In genomic region chrX:38935561-38935960, GRCh38 we compare ENCODE assay signal across 23 cellular contexts.
"Had no signal": no experiment of that assay in that cellular context is flagged by ENCODE, and none has a peak within 500 bp of the region (broad histone marks: within the 10 kb centered on the region; RNA-seq: fewer than 3 reads in every experiment).

No MANE protein-coding gene starts in this region.

- H3K4me1 ChIP-seq: foreskin keratinocyte, parathyroid adenoma, thyroid gland had no signal

- FAIRE-seq: kidney had no signal

- H2AFZ ChIP-seq: parathyroid adenoma had no signal

- H3K9me3 ChIP-seq: body of pancreas, thyroid gland had no signal

- H3K27ac ChIP-seq: body of pancreas, cardiac muscle cell, foreskin keratinocyte, parathyroid adenoma, thyroid gland, VCaP had no signal

- H3K27ac Mint-ChIP-seq: activated CD4-positive, alpha-beta memory T cell treated with anti-CD3 and anti-CD28 coated beads, Interleukin-2, amount 10 ng/mL, durations not matched to agents 7 days and 5 days; activated CD4-positive, alpha-beta T cell treated with anti-CD3 and anti-CD28 coated beads, Interleukin-2, amount 10 ng/mL, durations not matched to agents 24 days and 14 days; activated naive CD4-positive, alpha-beta T cell treated with anti-CD3 and anti-CD28 coated beads, Interleukin-2, amount 50 U/mL, for 24 hours; dendritic cell treated with granulocyte-macrophage colony-stimulating factor and Interleukin-4, amounts not matched to agents 40 ng/mL and 50 ng/mL, for 4 days; stimulated activated naive CD8-positive, alpha-beta T cell treated with anti-CD3 and anti-CD28 coated beads, Interleukin-15, Interleukin-2, amounts not matched to agents 100 ng/mL and 50 ng/mL, for 24 hours had no signal

- ATAC-seq: activated CD4-positive, CD25-positive, alpha-beta regulatory T cell treated with anti-CD3 and anti-CD28 coated beads, Interleukin-2, amount 50 U/mL, for 24 hours; body of pancreas; foreskin keratinocyte; left lobe of liver; right cardiac atrium had no signal

- H3K27me3 Mint-ChIP-seq: activated CD4-positive, alpha-beta memory T cell treated with anti-CD3 and anti-CD28 coated beads, Interleukin-2, amount 10 ng/mL, durations not matched to agents 7 days and 5 days; activated CD4-positive, alpha-beta T cell treated with anti-CD3 and anti-CD28 coated beads, Interleukin-2, amount 10 ng/mL, durations not matched to agents 24 days and 14 days; activated naive CD4-positive, alpha-beta T cell treated with anti-CD3 and anti-CD28 coated beads, Interleukin-2, amount 50 U/mL, for 24 hours; dendritic cell treated with granulocyte-macrophage colony-stimulating factor and Interleukin-4, amounts not matched to agents 40 ng/mL and 50 ng/mL, for 4 days; naive B cell; stimulated activated naive CD8-positive, alpha-beta T cell treated with anti-CD3 and anti-CD28 coated beads, Interleukin-15, Interleukin-2, amounts not matched to agents 100 ng/mL and 50 ng/mL, for 24 hours had no signal

- H3K36me3 ChIP-seq: cardiac muscle cell, thyroid gland had no signal

- H3K4me1 Mint-ChIP-seq: activated CD4-positive, alpha-beta memory T cell treated with anti-CD3 and anti-CD28 coated beads, Interleukin-2, amount 10 ng/mL, durations not matched to agents 7 days and 5 days; activated CD4-positive, alpha-beta T cell treated with anti-CD3 and anti-CD28 coated beads, Interleukin-2, amount 10 ng/mL, durations not matched to agents 24 days and 14 days; activated naive CD4-positive, alpha-beta T cell treated with anti-CD3 and anti-CD28 coated beads, Interleukin-2, amount 50 U/mL, for 24 hours; naive B cell had no signal

- DNase-seq: activated CD4-positive, alpha-beta memory T cell treated with anti-CD3 and anti-CD28 coated beads, Interleukin-2, amount 10 ng/mL, durations not matched to agents 7 days and 5 days; activated CD4-positive, alpha-beta T cell treated with anti-CD3 and anti-CD28 coated beads, Interleukin-2, amount 10 ng/mL, durations not matched to agents 24 days and 14 days; activated effector memory CD4-positive, alpha-beta T cell treated with anti-CD3 and anti-CD28 coated beads, Interleukin-2, amount 50 U/mL, for 16 hours; anterior cingulate cortex; body of pancreas; effector CD4-positive, alpha-beta T cell; foreskin keratinocyte; kidney; naive B cell; nucleus accumbens; right cardiac atrium; stimulated activated CD4-positive, alpha-beta T cell treated with anti-CD3 and anti-CD28 coated beads, Interleukin-4, amount 100 ng/mL, for 24 hours; substantia nigra; thyroid gland had no signal

- H3K27me3 ChIP-seq: body of pancreas, cardiac muscle cell, foreskin keratinocyte, thyroid gland had no signal

- H3K79me2 ChIP-seq: parathyroid adenoma had no signal

- H3K9me3 Mint-ChIP-seq: activated CD4-positive, alpha-beta memory T cell treated with anti-CD3 and anti-CD28 coated beads, Interleukin-2, amount 10 ng/mL, durations not matched to agents 7 days and 5 days; activated CD4-positive, alpha-beta T cell treated with anti-CD3 and anti-CD28 coated beads, Interleukin-2, amount 10 ng/mL, durations not matched to agents 24 days and 14 days; activated naive CD4-positive, alpha-beta T cell treated with anti-CD3 and anti-CD28 coated beads, Interleukin-2, amount 50 U/mL, for 24 hours; dendritic cell treated with granulocyte-macrophage colony-stimulating factor and Interleukin-4, amounts not matched to agents 40 ng/mL and 50 ng/mL, for 4 days; stimulated activated naive CD8-positive, alpha-beta T cell treated with anti-CD3 and anti-CD28 coated beads, Interleukin-15, Interleukin-2, amounts not matched to agents 100 ng/mL and 50 ng/mL, for 24 hours had no signal

- H3K4me3 Mint-ChIP-seq: activated CD4-positive, alpha-beta memory T cell treated with anti-CD3 and anti-CD28 coated beads, Interleukin-2, amount 10 ng/mL, durations not matched to agents 7 days and 5 days; activated CD4-positive, alpha-beta T cell treated with anti-CD3 and anti-CD28 coated beads, Interleukin-2, amount 10 ng/mL, durations not matched to agents 24 days and 14 days; activated naive CD4-positive, alpha-beta T cell treated with anti-CD3 and anti-CD28 coated beads, Interleukin-2, amount 50 U/mL, for 24 hours; dendritic cell treated with granulocyte-macrophage colony-stimulating factor and Interleukin-4, amounts not matched to agents 40 ng/mL and 50 ng/mL, for 4 days; naive B cell; stimulated activated naive CD8-positive, alpha-beta T cell treated with anti-CD3 and anti-CD28 coated beads, Interleukin-15, Interleukin-2, amounts not matched to agents 100 ng/mL and 50 ng/mL, for 24 hours had no signal

- H3K36me3 Mint-ChIP-seq: activated naive CD4-positive, alpha-beta T cell treated with anti-CD3 and anti-CD28 coated beads, Interleukin-2, amount 50 U/mL, for 24 hours; naive B cell had no signal

- H3K9ac ChIP-seq: parathyroid adenoma had no signal

- H3K4me3 ChIP-seq: body of pancreas, cardiac muscle cell, lung, thyroid gland had no signal
